ENCODE assay signal across 13 cellular contexts in the genomic region with DNA sequence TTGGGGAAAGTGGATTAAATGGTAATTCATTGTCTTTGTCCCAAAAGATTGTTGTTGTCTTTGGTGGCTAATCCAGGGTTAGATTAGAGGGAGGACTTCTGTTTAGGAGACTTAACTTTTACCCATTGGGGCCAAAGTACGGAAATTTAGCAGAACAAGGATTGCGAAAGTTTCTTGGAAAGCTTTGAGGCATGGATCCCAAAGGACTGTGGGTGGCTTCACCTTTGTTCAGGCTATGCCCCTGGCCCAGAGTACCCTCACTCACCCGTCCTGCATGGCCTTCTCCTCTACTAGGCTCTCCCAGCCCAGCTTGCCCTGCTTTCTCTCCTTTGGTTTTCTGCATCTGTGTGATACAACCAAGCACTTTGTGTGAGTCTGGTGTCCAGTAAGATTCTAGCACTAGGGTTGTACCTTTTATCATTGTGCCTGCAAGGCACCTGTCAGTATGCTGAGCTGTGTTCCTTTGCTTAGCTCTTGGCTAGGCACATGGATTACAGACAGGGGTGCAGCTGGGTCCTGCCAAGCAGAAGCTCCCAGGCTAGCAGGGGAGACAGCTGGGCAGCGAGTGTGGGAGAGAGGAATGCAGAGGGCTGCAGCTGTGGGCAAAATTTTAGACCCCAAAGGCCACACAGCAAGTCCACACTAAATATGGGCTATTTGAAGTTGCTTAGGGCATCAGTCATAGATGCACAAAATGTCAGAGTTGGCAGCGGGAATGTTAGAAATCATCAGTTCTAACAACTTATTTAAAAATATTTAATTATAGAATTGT. TPM values are rescaled to one million over a fixed set of nuclear protein-coding genes. Genes with fewer than 3 reads are reported as not detected.
A peak's percentile ranks its signal among the peaks of the same experiment; 100 is the strongest.
DNase-seq lines count a peak whose midpoint lies in the region; ATAC-seq and TF ChIP-seq lines count a peak whose summit lies in the region.
"Had no signal": no experiment of that assay in that cellular context is flagged by ENCODE, and none has a peak within 500 bp of the region (broad histone marks: within the 10 kb centered on the region; RNA-seq: fewer than 3 reads in every experiment).

No MANE protein-coding gene starts in this region.

- peak overlapping the region; percentile 25 for H3K4me3 Mint-ChIP-seq in natural killer cell treated with Interleukin-12 subunit alpha and Interleukin-12 subunit beta and Interleukin-15 and Interleukin-18, amount 100 ng/mL, for 72 hours

- BruUV-seq in A673 (replicated peaks; lab: Mats Ljungman, UMichigan) = no TSS peak

- POLR2A ChIA-PET in A673 (lab: Charles Lee; ENCODE audit: low non-redundant PET) = no interaction called here

- CTCF ChIA-PET in A673 (lab: Charles Lee) = no interaction called here

- H3K27me3 ChIP-seq in heart right ventricle = no peaks in the 10 kb centered on the region
- H3K27me3 ChIP-seq in vagina = no peaks in the 10 kb centered on the region
- no peaks in the 10 kb centered on the region for H3K27me3 ChIP-seq in A673 (replicated peaks; ENCODE audit: insufficient read depth, low read depth, low read length, poor library complexity)

- no peaks in the 10 kb centered on the region for H3K4me1 Mint-ChIP-seq in natural killer cell treated with Interleukin-12 subunit alpha and Interleukin-12 subunit beta and Interleukin-15 and Interleukin-18, amount 100 ng/mL, for 72 hours (ENCODE audit: low read depth in 2 of 2)

- H3K4me3 ChIP-seq in heart right ventricle (peak overlapping the region; percentile 74 to 99 (median 94)), coronary artery (peak overlapping the region; percentile 79), vagina (peak overlapping the region; percentile 90 to 98), A673 (ENCODE audit: low read depth, low read length, poor library complexity, severe bottlenecking) (no peak overlapping the region)

- H3K36me3 ChIP-seq in heart right ventricle = peaks cover 0 to 7% (median 0%) of the 10 kb centered on the region in 9 donors
- H3K36me3 ChIP-seq in vagina = no peaks in the 10 kb centered on the region
- H3K36me3 ChIP-seq in A673 (ENCODE audit: insufficient read depth, low read length, poor library complexity, severe bottlenecking) = no peaks in the 10 kb centered on the region

- DNase-seq in heart right ventricle = no peak
- DNase-seq in Right ventricle myocardium superior = no peak
- no peak for DNase-seq in coronary artery (ENCODE audit: low spot score)
- no peak for DNase-seq in natural killer cell treated with Interleukin-12 subunit alpha and Interleukin-12 subunit beta and Interleukin-15 and Interleukin-18, amount 100 ng/mL, for 72 hours (ENCODE audit: low spot score)
- no peak for DNase-seq in vagina (ENCODE audit: extremely low spot score in 2 of 2)
- no peak for DNase-seq in ACHN
- DNase-seq in A673 (ENCODE audit: low spot score) = no peak
- DNase-seq: activated CD4-positive, alpha-beta memory T cell treated with anti-CD3 and anti-CD28 coated beads for 36 hours; aorta; SW 1271 had no signal

- H3K9me3 ChIP-seq in heart right ventricle = no peaks in the 10 kb centered on the region
- no peaks in the 10 kb centered on the region for H3K9me3 ChIP-seq in vagina
- H3K9me3 ChIP-seq in A673 (ENCODE audit: low read depth, low read length, poor library complexity, severe bottlenecking) = no peaks in the 10 kb centered on the region

- WGBS in heart right ventricle, 2 donors = 39 to 60% methylated on average over 5 of the region's 5 CpGs

- H3K36me3 Mint-ChIP-seq in natural killer cell treated with Interleukin-12 subunit alpha and Interleukin-12 subunit beta and Interleukin-15 and Interleukin-18, amount 100 ng/mL, for 72 hours = no peaks in the 10 kb centered on the region
- H3K36me3 Mint-ChIP-seq: activated CD4-positive, alpha-beta memory T cell treated with anti-CD3 and anti-CD28 coated beads for 36 hours had no signal

- H3K9me3 Mint-ChIP-seq in natural killer cell treated with Interleukin-12 subunit alpha and Interleukin-12 subunit beta and Interleukin-15 and Interleukin-18, amount 100 ng/mL, for 72 hours = no peaks in the 10 kb centered on the region
- H3K9me3 Mint-ChIP-seq: activated CD4-positive, alpha-beta memory T cell treated with anti-CD3 and anti-CD28 coated beads for 36 hours had no signal

- H3K27me3 Mint-ChIP-seq in natural killer cell treated with Interleukin-12 subunit alpha and Interleukin-12 subunit beta and Interleukin-15 and Interleukin-18, amount 100 ng/mL, for 72 hours = peaks cover 0 to 7% of the 10 kb centered on the region in 2 donors
- H3K27me3 Mint-ChIP-seq: activated CD4-positive, alpha-beta memory T cell treated with anti-CD3 and anti-CD28 coated beads for 36 hours had no signal

- ATAC-seq in heart right ventricle (no peak), Right ventricle myocardium superior (ENCODE audit: poor library complexity) (no peak), GM18519 (IDR thresholded peaks at IDR 0.05; ENCODE audit: low FRiP score, unreplicated experiment) (no peak)
- no peak for ATAC-seq in natural killer cell treated with Interleukin-12 subunit alpha and Interleukin-12 subunit beta and Interleukin-15 and Interleukin-18, amount 100 ng/mL, for 72 hours
- ATAC-seq: HCT116 had no signal

- H3K27ac ChIP-seq in heart right ventricle (peak overlapping the region; percentile 68 to 96 (median 91)), coronary artery (no peak overlapping the region), vagina (no peak overlapping the region), A673 (ENCODE audit: low read depth, low read length, poor library complexity, severe bottlenecking) (no peak overlapping the region)
- H3K27ac ChIP-seq: epithelial cell of prostate had no signal

- TF ChIP-seq POLR2A in vagina (IDR thresholded peaks at IDR 0.05) = no peak

- peaks cover 4 to 59% (median 41%) of the 10 kb centered on the region in 9 donors for H3K4me1 ChIP-seq in heart right ventricle
- H3K4me1 ChIP-seq in vagina = peaks cover 31% of the 10 kb centered on the region
- H3K4me1 ChIP-seq in A673 (ENCODE audit: insufficient read depth, low read length, poor library complexity, severe bottlenecking) = peaks cover 2% of the 10 kb centered on the region

- in situ Hi-C loops in ACHN (cut with HindIII; ENCODE audit: low pct_ligation_motif_present, low pct_unique_long_range_greater_than_20kb, low sequenced_read_pairs) = no loop called here

- no peak for TF ChIP-seq CTCF in heart right ventricle (IDR thresholded peaks at IDR 0.05)
- no peak for TF ChIP-seq CTCF in coronary artery (IDR thresholded peaks at IDR 0.05)
- TF ChIP-seq CTCF in vagina (IDR thresholded peaks at IDR 0.05) = no peak
- no peak for TF ChIP-seq CTCF in A673 (conservative IDR thresholded peaks at IDR 0.05; ENCODE audit: low read depth, low read length)

- H3K27ac Mint-ChIP-seq in natural killer cell treated with Interleukin-12 subunit alpha and Interleukin-12 subunit beta and Interleukin-15 and Interleukin-18, amount 100 ng/mL, for 72 hours = no peak overlapping the region
- H3K27ac Mint-ChIP-seq: activated CD4-positive, alpha-beta memory T cell treated with anti-CD3 and anti-CD28 coated beads for 36 hours had no signal

- intact Hi-C loops in heart right ventricle (cut with DNase I) (loop anchor here (2.0 to 10.0 kb wide), 8 partner anchors 44 to 94 kb away; no protein-coding TSS in a partner anchor), Right ventricle myocardium superior (cut with DNase I) (loop anchor here (5.0 to 10.0 kb wide), 2 partner anchors 76 to 91 kb away; no protein-coding TSS in a partner anchor), vagina (cut with DNase I) (no loop called here), A673 (cut with micrococcal nuclease; ENCODE audit: unreplicated experiment) (no loop called here)

RNA-seq across cellular contexts. Expression of a gene that starts 3.2 kb away (rescaled TPM):
- total RNA-seq in heart right ventricle (10 to 100 TPM; 21.5 to 36.6 (median 28.9) TPM), Right ventricle myocardium superior (27.9 TPM), vagina (11.5 TPM), A673 (2021) (18.8 and 19.3 TPM in 2 replicates)
- 10 to 100 TPM in 1 of 2 donors, 1 to 10 TPM in 1; 1.6 to 15.4 TPM for polyA plus RNA-seq in heart right ventricle
- total RNA-seq in natural killer cell treated with Interleukin-12 subunit alpha and Interleukin-12 subunit beta and Interleukin-15 and Interleukin-18, amount 100 ng/mL, for 72 hours = 10 to 100 TPM in 1 of 2 donors, 1 to 10 TPM in 1; 2.3 to 10.7 TPM

Comparison
In these comparisons a context has a peak if more than half of its experiments do, and no peak if none do; other contexts are left out.
1. H3K27ac ChIP-seq: peak in heart right ventricle (10 of 10); none in coronary artery (0 of 2), vagina (single experiment) and A673 (single experiment).
2. intact Hi-C loops: an anchor here in heart right ventricle (2.0 to 10.0 kb wide) and Right ventricle myocardium superior (5.0 to 10.0 kb wide); none called in vagina and A673.